9 cellular contexts compared by ENCODE assay signal in the genomic region with DNA sequence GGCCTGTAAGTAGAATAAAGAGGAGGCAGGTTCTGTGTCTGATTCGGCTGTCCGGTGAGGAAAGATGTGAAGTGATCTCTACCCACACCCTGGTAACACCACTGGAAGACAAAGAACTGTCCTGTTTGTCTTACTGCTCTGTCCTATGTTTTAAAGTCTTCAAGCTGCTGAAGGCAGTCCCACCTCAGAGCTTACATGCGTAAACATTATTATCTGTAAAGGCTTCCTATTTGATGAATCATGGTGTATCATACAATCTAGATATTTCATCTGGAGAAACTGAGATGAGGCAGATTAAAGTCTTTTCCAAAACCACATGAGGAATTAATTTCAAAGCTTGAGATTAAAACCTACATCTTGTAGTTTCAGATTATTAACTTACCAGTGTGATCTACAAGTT.
DNase-seq lines count a peak whose midpoint lies in the region; ATAC-seq and TF ChIP-seq lines count a peak whose summit lies in the region.
"Had no signal": no experiment of that assay in that cellular context is flagged by ENCODE, and none has a peak within 500 bp of the region (broad histone marks: within the 10 kb centered on the region; RNA-seq: fewer than 3 reads in every experiment).

No MANE protein-coding gene starts in this region.

- peak; percentile 81 for DNase-seq in EH (ENCODE audit: low read depth)
- DNase-seq in fibroblast of villous mesenchyme (ENCODE audit: low read depth), result peak; percentile 82
- no peak for DNase-seq in activated gamma-delta T cell treated with Interleukin-2 at 50 U/mL for 16 hours
- no peak for DNase-seq in GM13977 (ENCODE audit: low spot score)
- no peak for DNase-seq in glutamatergic neuron
- DNase-seq: gastrocnemius medialis had no signal

- H3K4me3 ChIP-seq in fibroblast of villous mesenchyme (ENCODE audit: low read depth, low read length), result no peak overlapping the region
- H3K4me3 ChIP-seq in skeletal muscle tissue (ENCODE audit: low read length in 3 of 3), result no peak overlapping the region
- H3K4me3 ChIP-seq: gastrocnemius medialis had no signal

- H3K9me3 Mint-ChIP-seq in glutamatergic neuron (ENCODE audit: unreplicated experiment), result peaks cover 4% of the 10 kb centered on the region

- no peaks in the 10 kb centered on the region for H3K27me3 ChIP-seq in skeletal muscle tissue (ENCODE audit: control insufficient read depth in 3 of 3, insufficient read depth in 3 of 3, low read length in 3 of 3)
- H3K27me3 ChIP-seq: gastrocnemius medialis had no signal

- no peaks in the 10 kb centered on the region for H3K36me3 Mint-ChIP-seq in glutamatergic neuron (ENCODE audit: unreplicated experiment)

- no peak overlapping the region for H3K9ac ChIP-seq in skeletal muscle tissue (ENCODE audit: low read depth in 1 of 3, low read length in 3 of 3)

- peaks cover 3% of the 10 kb centered on the region for H3K27me3 Mint-ChIP-seq in glutamatergic neuron (ENCODE audit: unreplicated experiment)

- TF ChIP-seq CTCF in fibroblast of villous mesenchyme (IDR thresholded peaks at IDR 0.05; ENCODE audit: insufficient read depth, low read depth, low read length), result no peak
- no peak for TF ChIP-seq CTCF in GM13977 (IDR thresholded peaks at IDR 0.05; ENCODE audit: extremely low read depth, insufficient read depth, missing control alignments)
- no peak for TF ChIP-seq CTCF in glutamatergic neuron (IDR thresholded peaks at IDR 0.05; ENCODE audit: partially characterized antibody, unreplicated experiment)

- in situ Hi-C loops in GM13977 (cut with MboI; ENCODE audit: low pct_unique_long_range_greater_than_20kb, low sequenced_read_pairs, unreplicated experiment), result no loop called here

- no peaks in the 10 kb centered on the region for H3K9me3 ChIP-seq in skeletal muscle tissue (ENCODE audit: control insufficient read depth in 3 of 3, low read length in 3 of 3)
- H3K9me3 ChIP-seq: gastrocnemius medialis had no signal

- ATAC-seq in SK-N-SH treated with all-trans-retinoic acid at 6 μM for 48 hours, result peak; percentile 46
- ATAC-seq in activated CD4-positive, CD25-positive, alpha-beta regulatory T cell treated with anti-CD3 and anti-CD28 coated beads, Interleukin-2, amount 50 U/mL, for 24 hours, result no peak
- ATAC-seq: gastrocnemius medialis had no signal

- no peaks in the 10 kb centered on the region for H3K36me3 ChIP-seq in skeletal muscle tissue (ENCODE audit: control insufficient read depth in 3 of 3, insufficient read depth in 3 of 3, low read length in 3 of 3)
- H3K36me3 ChIP-seq: gastrocnemius medialis had no signal

- no peak overlapping the region for H3K4me3 Mint-ChIP-seq in glutamatergic neuron (ENCODE audit: unreplicated experiment)

- H3K4me1 Mint-ChIP-seq in glutamatergic neuron (ENCODE audit: low read depth, unreplicated experiment), result peaks cover 20% of the 10 kb centered on the region

- H3K4me1 ChIP-seq in skeletal muscle tissue (ENCODE audit: control insufficient read depth in 3 of 3, insufficient read depth in 3 of 3, low read length in 3 of 3), result peaks cover 11 to 16% (median 14%) of the 10 kb centered on the region in 3 donors

- H3K27ac ChIP-seq in skeletal muscle tissue (ENCODE audit: low read depth, low read length), result peak overlapping the region; percentile 52

- no peak overlapping the region for H3K27ac Mint-ChIP-seq in glutamatergic neuron (ENCODE audit: unreplicated experiment)

TF ChIP-seq in SK-N-SH treated with all-trans-retinoic acid at 6 μM for 48 hours, 23 proteins besides CTCF, POLR2A, EP300 and RAD21 (continues in another document):
- no peak for TF ChIP-seq ZC3H10 (CRISPR knock-in tag; IDR thresholded peaks at IDR 0.05)
- TF ChIP-seq BACH2 (CRISPR knock-in tag; IDR thresholded peaks at IDR 0.05; ENCODE audit: borderline replicate concordance), result no peak
- TF ChIP-seq PPARA (CRISPR knock-in tag; IDR thresholded peaks at IDR 0.05; ENCODE audit: borderline replicate concordance), result no peak
- no peak for TF ChIP-seq TOX (CRISPR knock-in tag; IDR thresholded peaks at IDR 0.05; ENCODE audit: borderline replicate concordance)
- TF ChIP-seq, protein P1, sequence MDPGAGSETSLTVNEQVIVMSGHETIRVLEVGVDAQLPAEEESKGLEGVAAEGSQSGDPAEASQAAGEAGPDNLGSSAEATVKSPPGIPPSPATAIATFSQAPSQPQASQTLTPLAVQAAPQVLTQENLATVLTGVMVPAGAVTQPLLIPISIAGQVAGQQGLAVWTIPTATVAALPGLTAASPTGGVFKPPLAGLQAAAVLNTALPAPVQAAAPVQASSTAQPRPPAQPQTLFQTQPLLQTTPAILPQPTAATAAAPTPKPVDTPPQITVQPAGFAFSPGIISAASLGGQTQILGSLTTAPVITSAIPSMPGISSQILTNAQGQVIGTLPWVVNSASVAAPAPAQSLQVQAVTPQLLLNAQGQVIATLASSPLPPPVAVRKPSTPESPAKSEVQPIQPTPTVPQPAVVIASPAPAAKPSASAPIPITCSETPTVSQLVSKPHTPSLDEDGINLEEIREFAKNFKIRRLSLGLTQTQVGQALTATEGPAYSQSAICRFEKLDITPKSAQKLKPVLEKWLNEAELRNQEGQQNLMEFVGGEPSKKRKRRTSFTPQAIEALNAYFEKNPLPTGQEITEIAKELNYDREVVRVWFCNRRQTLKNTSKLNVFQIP (CRISPR knock-in tag; IDR thresholded peaks at IDR 0.05; ENCODE audit: borderline replicate concordance, low read depth), result no peak
- no peak for TF ChIP-seq GLIS3 (CRISPR knock-in tag; IDR thresholded peaks at IDR 0.05)
- no peak for TF ChIP-seq ZNF70 (CRISPR knock-in tag; IDR thresholded peaks at IDR 0.05)
- TF ChIP-seq ARNTL (CRISPR knock-in tag; IDR thresholded peaks at IDR 0.05; ENCODE audit: borderline replicate concordance, low read depth), result no peak
- TF ChIP-seq ISL1 (CRISPR knock-in tag; IDR thresholded peaks at IDR 0.05), result no peak
- no peak for TF ChIP-seq ZFP30 (CRISPR knock-in tag; IDR thresholded peaks at IDR 0.05)
- no peak for TF ChIP-seq OSR1 (CRISPR knock-in tag; IDR thresholded peaks at IDR 0.05)
- TF ChIP-seq, protein P2, sequence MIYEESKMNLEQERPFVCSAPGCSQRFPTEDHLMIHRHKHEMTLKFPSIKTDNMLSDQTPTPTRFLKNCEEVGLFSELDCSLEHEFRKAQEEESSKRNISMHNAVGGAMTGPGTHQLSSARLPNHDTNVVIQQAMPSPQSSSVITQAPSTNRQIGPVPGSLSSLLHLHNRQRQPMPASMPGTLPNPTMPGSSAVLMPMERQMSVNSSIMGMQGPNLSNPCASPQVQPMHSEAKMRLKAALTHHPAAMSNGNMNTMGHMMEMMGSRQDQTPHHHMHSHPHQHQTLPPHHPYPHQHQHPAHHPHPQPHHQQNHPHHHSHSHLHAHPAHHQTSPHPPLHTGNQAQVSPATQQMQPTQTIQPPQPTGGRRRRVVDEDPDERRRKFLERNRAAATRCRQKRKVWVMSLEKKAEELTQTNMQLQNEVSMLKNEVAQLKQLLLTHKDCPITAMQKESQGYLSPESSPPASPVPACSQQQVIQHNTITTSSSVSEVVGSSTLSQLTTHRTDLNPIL (CRISPR knock-in tag; IDR thresholded peaks at IDR 0.05; ENCODE audit: low read depth), result no peak
- TF ChIP-seq SNAI2 (CRISPR knock-in tag; IDR thresholded peaks at IDR 0.05), result no peak
- TF ChIP-seq ZFP3 (CRISPR knock-in tag; IDR thresholded peaks at IDR 0.05), result no peak
- TF ChIP-seq ESRRG (CRISPR knock-in tag; IDR thresholded peaks at IDR 0.05), result no peak
- no peak for TF ChIP-seq ZNF565 (CRISPR knock-in tag; conservative IDR thresholded peaks at IDR 0.05; ENCODE audit: low read depth)
- no peak for TF ChIP-seq ZNF8 (CRISPR knock-in tag; IDR thresholded peaks at IDR 0.05)
- TF ChIP-seq, protein P3, sequence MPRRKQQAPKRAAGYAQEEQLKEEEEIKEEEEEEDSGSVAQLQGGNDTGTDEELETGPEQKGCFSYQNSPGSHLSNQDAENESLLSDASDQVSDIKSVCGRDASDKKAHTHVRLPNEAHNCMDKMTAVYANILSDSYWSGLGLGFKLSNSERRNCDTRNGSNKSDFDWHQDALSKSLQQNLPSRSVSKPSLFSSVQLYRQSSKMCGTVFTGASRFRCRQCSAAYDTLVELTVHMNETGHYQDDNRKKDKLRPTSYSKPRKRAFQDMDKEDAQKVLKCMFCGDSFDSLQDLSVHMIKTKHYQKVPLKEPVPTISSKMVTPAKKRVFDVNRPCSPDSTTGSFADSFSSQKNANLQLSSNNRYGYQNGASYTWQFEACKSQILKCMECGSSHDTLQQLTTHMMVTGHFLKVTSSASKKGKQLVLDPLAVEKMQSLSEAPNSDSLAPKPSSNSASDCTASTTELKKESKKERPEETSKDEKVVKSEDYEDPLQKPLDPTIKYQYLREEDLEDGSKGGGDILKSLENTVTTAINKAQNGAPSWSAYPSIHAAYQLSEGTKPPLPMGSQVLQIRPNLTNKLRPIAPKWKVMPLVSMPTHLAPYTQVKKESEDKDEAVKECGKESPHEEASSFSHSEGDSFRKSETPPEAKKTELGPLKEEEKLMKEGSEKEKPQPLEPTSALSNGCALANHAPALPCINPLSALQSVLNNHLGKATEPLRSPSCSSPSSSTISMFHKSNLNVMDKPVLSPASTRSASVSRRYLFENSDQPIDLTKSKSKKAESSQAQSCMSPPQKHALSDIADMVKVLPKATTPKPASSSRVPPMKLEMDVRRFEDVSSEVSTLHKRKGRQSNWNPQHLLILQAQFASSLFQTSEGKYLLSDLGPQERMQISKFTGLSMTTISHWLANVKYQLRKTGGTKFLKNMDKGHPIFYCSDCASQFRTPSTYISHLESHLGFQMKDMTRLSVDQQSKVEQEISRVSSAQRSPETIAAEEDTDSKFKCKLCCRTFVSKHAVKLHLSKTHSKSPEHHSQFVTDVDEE (CRISPR knock-in tag; IDR thresholded peaks at IDR 0.05), result no peak
- TF ChIP-seq, protein P4, sequence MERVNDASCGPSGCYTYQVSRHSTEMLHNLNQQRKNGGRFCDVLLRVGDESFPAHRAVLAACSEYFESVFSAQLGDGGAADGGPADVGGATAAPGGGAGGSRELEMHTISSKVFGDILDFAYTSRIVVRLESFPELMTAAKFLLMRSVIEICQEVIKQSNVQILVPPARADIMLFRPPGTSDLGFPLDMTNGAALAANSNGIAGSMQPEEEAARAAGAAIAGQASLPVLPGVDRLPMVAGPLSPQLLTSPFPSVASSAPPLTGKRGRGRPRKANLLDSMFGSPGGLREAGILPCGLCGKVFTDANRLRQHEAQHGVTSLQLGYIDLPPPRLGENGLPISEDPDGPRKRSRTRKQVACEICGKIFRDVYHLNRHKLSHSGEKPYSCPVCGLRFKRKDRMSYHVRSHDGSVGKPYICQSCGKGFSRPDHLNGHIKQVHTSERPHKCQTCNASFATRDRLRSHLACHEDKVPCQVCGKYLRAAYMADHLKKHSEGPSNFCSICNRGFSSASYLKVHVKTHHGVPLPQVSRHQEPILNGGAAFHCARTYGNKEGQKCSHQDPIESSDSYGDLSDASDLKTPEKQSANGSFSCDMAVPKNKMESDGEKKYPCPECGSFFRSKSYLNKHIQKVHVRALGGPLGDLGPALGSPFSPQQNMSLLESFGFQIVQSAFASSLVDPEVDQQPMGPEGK (CRISPR knock-in tag; IDR thresholded peaks at IDR 0.05; ENCODE audit: borderline replicate concordance), result no peak

Comparison
In these comparisons a context has a peak if more than half of its experiments do, and no peak if none do; other contexts are left out.
1. DNase-seq: peak in EH (single experiment) and fibroblast of villous mesenchyme (single experiment); none in activated gamma-delta T cell treated with Interleukin-2 at 50 U/mL for 16 hours (single experiment), GM13977 (single experiment) and glutamatergic neuron (single experiment).